Comparison of ENCODE assay signal across 1 cellular context in genomic region chr4:102344955-102345794, GRCh38.
TF ChIP-seq lines count a peak whose summit lies in the region.

Gene SLC39A8 (minus strand): TSS chr4:102345482. CDS start chr4:102344662, 820 bp downstream.

TF ChIP-seq in K562, 482 proteins besides CTCF, POLR2A, EP300 and RAD21 (continued from another document and continues in another):
- no peak for TF ChIP-seq NCOA4 (IDR thresholded peaks at IDR 0.05; ENCODE audit: partially characterized antibody)
- peak; percentile 33; the same call in 1 of the 2 replicates for TF ChIP-seq ETV5 (CRISPR knock-in tag; IDR thresholded peaks at IDR 0.05; ENCODE audit: low read depth)
- 0 out of 4 replicates have a peak, but pooled peaks of 1 of the 2 experiments have one; percentile 32 for TF ChIP-seq BCLAF1 (IDR thresholded peaks at IDR 0.05; ENCODE audit: borderline replicate concordance in 1 of 2, control insufficient read depth in 1 of 2, low read depth in 2 of 2, low read length in 1 of 2)
- peak; percentile 97 for TF ChIP-seq MAX (CRISPR knock-in tag; IDR thresholded peaks at IDR 0.05)
- TF ChIP-seq POLR2AphosphoS5 (IDR thresholded peaks at IDR 0.05; ENCODE audit: control insufficient read depth, insufficient read depth, low read depth, low read length) = peak; percentile 73
- 0 out of 2 replicates have a peak, but pooled peaks have one; percentile 52 for TF ChIP-seq KAT7 (CRISPR knock-in tag; IDR thresholded peaks at IDR 0.05; ENCODE audit: borderline replicate concordance)
- TF ChIP-seq MEF2A (IDR thresholded peaks at IDR 0.05; ENCODE audit: control insufficient read depth, low read depth, low read length) = 0 out of 2 replicates have a peak, but pooled peaks have one; percentile 49
- TF ChIP-seq TFAP4 (CRISPR knock-in tag; IDR thresholded peaks at IDR 0.05; ENCODE audit: borderline replicate concordance) = peak; percentile 64
- TF ChIP-seq ZNF75A (CRISPR knock-in tag; IDR thresholded peaks at IDR 0.05) = no peak
- TF ChIP-seq GTF2B (IDR thresholded peaks at IDR 0.05; ENCODE audit: extremely low read depth, insufficient read length) = no peak
- 0 out of 2 replicates have a peak, but pooled peaks have one; percentile 14 for TF ChIP-seq CREB3L1 (IDR thresholded peaks at IDR 0.05; ENCODE audit: borderline replicate concordance, low read depth)
- 0 out of 2 replicates have a peak, but pooled peaks have one; percentile 5 for TF ChIP-seq PHF21A (IDR thresholded peaks at IDR 0.05; ENCODE audit: borderline replicate concordance, low read depth)
- no peak for TF ChIP-seq NFXL1 (CRISPR knock-in tag; IDR thresholded peaks at IDR 0.05)
- no peak for TF ChIP-seq BRD9 (IDR thresholded peaks at IDR 0.05; ENCODE audit: low read depth, partially characterized antibody)
- peak; percentile 74 for TF ChIP-seq USF2 (CRISPR knock-in tag; IDR thresholded peaks at IDR 0.05)
- TF ChIP-seq ZNF696 (CRISPR knock-in tag; conservative IDR thresholded peaks at IDR 0.05) = no peak
- TF ChIP-seq ATF7 (IDR thresholded peaks at IDR 0.05) = peak; percentile 65; the same call in 1 of the 2 replicates
- TF ChIP-seq PRDM10 (IDR thresholded peaks at IDR 0.05; ENCODE audit: partially characterized antibody) = peak; percentile 64
- no peak for TF ChIP-seq ZNF165 (CRISPR knock-in tag; IDR thresholded peaks at IDR 0.05; ENCODE audit: borderline replicate concordance)
- TF ChIP-seq BCOR (IDR thresholded peaks at IDR 0.05) = peak; percentile 74
- TF ChIP-seq SMC3 (conservative IDR thresholded peaks at IDR 0.05; ENCODE audit: insufficient read depth, low read depth, low read length) = peak; percentile 69
- TF ChIP-seq ARNT (IDR thresholded peaks at IDR 0.05) = peak in 1 of 2 experiments; percentile 64; a peak in 1 of 4 replicates
- TF ChIP-seq NFE2 (IDR thresholded peaks at IDR 0.05; ENCODE audit: low read depth) = peak; percentile 15; the same call in 1 of the 2 replicates
- TF ChIP-seq ASH1L (IDR thresholded peaks at IDR 0.05; ENCODE audit: borderline replicate concordance, low read depth, partially characterized antibody) = no peak
- TF ChIP-seq ESRRA (IDR thresholded peaks at IDR 0.05; ENCODE audit: borderline replicate concordance, low read depth) = peak; percentile 27; the same call in 1 of the 2 replicates
- TF ChIP-seq HOXB6 (CRISPR knock-in tag; IDR thresholded peaks at IDR 0.05; ENCODE audit: borderline replicate concordance) = no peak
- TF ChIP-seq ARID1B (IDR thresholded peaks at IDR 0.05) = peak; percentile 55
- no peak for TF ChIP-seq FUS (optimal IDR thresholded peaks at IDR 0.05; ENCODE audit: low read depth, low read length)
- TF ChIP-seq HES1 (IDR thresholded peaks at IDR 0.05; ENCODE audit: low read depth) = peak; percentile 34; the same call in 1 of the 2 replicates
- peak; percentile 87 for TF ChIP-seq ZNF407 (IDR thresholded peaks at IDR 0.05; ENCODE audit: low read depth)
- TF ChIP-seq SETDB1 (IDR thresholded peaks at IDR 0.05; ENCODE audit: low read length) = no peak
- peak; percentile 66; the same call in 1 of the 2 replicates for TF ChIP-seq MTA3 (IDR thresholded peaks at IDR 0.05; ENCODE audit: borderline replicate concordance)
- TF ChIP-seq TEAD1 (CRISPR knock-in tag; IDR thresholded peaks at IDR 0.05) = no peak
- TF ChIP-seq SRSF7 (optimal IDR thresholded peaks at IDR 0.05; ENCODE audit: low read depth, low read length) = no peak
